Comparison of ENCODE assay signal across 29 cellular contexts in genomic region chr5:72506150-72506549, GRCh38. TPM values are rescaled to one million over a fixed set of nuclear protein-coding genes. Genes with fewer than 3 reads are reported as not detected.
DNase-seq lines count a peak whose midpoint lies in the region; ATAC-seq and TF ChIP-seq lines count a peak whose summit lies in the region.
"Had no signal": no experiment of that assay in that cellular context is flagged by ENCODE, and none has a peak within 500 bp of the region (broad histone marks: within the 10 kb centered on the region; RNA-seq: fewer than 3 reads in every experiment).

No MANE protein-coding gene starts in this region.

- no peaks in the 10 kb centered on the region for H3K4me1 ChIP-seq in colonic mucosa
- peaks cover 2 to 45% of the 10 kb centered on the region in 2 donors for H3K4me1 ChIP-seq in muscle layer of duodenum (ENCODE audit: control insufficient read depth in 1 of 2, insufficient read depth in 2 of 2, low read length in 2 of 2)
- H3K4me1 ChIP-seq in suprapubic skin: peaks cover 27% of the 10 kb centered on the region

- TF ChIP-seq CTCF in colonic mucosa (IDR thresholded peaks at IDR 0.05) (no peak), dorsolateral prefrontal cortex (IDR thresholded peaks at IDR 0.05 in 54 of 56, conservative IDR thresholded peaks at IDR 0.05 in 2 of 56; ENCODE audit: low read depth in 1 of 56, partially characterized antibody in 56 of 56) (no peak), suprapubic skin (IDR thresholded peaks at IDR 0.05) (no peak), nephron progenitor cell (IDR thresholded peaks at IDR 0.05) (no peak)

- H3K4me3 ChIP-seq in colonic mucosa: no peak overlapping the region
- peak overlapping the region in 30 of 59 donors; percentile 1 to 44 (median 12) for H3K4me3 ChIP-seq in dorsolateral prefrontal cortex
- peak overlapping the region; percentile 19 to 26 for H3K4me3 ChIP-seq in muscle layer of duodenum (ENCODE audit: low read depth in 1 of 2, low read length in 2 of 2)
- peak overlapping the region; percentile 27 for H3K4me3 ChIP-seq in suprapubic skin
- H3K4me3 ChIP-seq: PC-9 had no signal

- H3K9ac ChIP-seq in colonic mucosa (ENCODE audit: low read depth in 2 of 2, low read length in 2 of 2): no peak overlapping the region

- DNase-seq in colonic mucosa (no peak), dorsolateral prefrontal cortex (no peak), suprapubic skin (ENCODE audit: low spot score in 2 of 2) (no peak), nephron progenitor cell (no peak), HEK293T (ENCODE audit: extremely low spot score) (no peak)
- DNase-seq in effector memory CD8-positive, alpha-beta T cell: no peak
- DNase-seq: activated CD4-positive, alpha-beta T cell treated with anti-CD3 and anti-CD28 coated beads, Interleukin-2, amount 10 ng/mL, durations not matched to agents 7 days and 5 days; activated naive CD4-positive, alpha-beta T cell; activated T-cell treated with anti-CD3 and anti-CD28 coated beads, Interleukin-2, amount 50 U/mL, for 4 hours; Calu3; effector CD8-positive, alpha-beta T cell; foreskin keratinocyte; hypothalamus; immature natural killer cell; NCI-H2029; NCI-H524 treated with DMSO at 0.1 percent for 48 hours; PC-9; posterior cingulate gyrus; SHP77 treated with DMSO at 0.1 percent for 48 hours; stimulated activated CD8-positive, alpha-beta memory T cell treated with anti-CD3 and anti-CD28 coated beads, Interleukin-4, amount 100 ng/mL, for 48 hours; stimulated activated naive CD8-positive, alpha-beta T cell treated with anti-CD3 and anti-CD28 coated beads, Interleukin-15, amount 100 ng/mL, for 72 hours had no signal

- POLR2A ChIA-PET in HEK293T (lab: Yijun Ruan, JAX): no interaction called here

- CTCF ChIA-PET in HEK293T (lab: Yijun Ruan, JAX): no interaction called here

- no peak for TF ChIP-seq EP300 in suprapubic skin (IDR thresholded peaks at IDR 0.05)

- H3K4me3 Mint-ChIP-seq in nephron progenitor cell: no peak overlapping the region
- no peak overlapping the region for H3K4me3 Mint-ChIP-seq in effector memory CD8-positive, alpha-beta T cell
- H3K4me3 Mint-ChIP-seq: activated CD4-positive, alpha-beta T cell treated with anti-CD3 and anti-CD28 coated beads, Interleukin-2, amount 10 ng/mL, durations not matched to agents 7 days and 5 days; activated T-cell treated with anti-CD3 and anti-CD28 coated beads, Interleukin-2, amount 50 U/mL, for 4 hours; immature natural killer cell; neural crest cell; stimulated activated naive CD8-positive, alpha-beta T cell treated with anti-CD3 and anti-CD28 coated beads, Interleukin-15, amount 100 ng/mL, for 72 hours had no signal

- intact Hi-C loops in colonic mucosa (cut with DNase I) (no loop called here), dorsolateral prefrontal cortex (cut with DNase I) (no loop called here)

- no peak overlapping the region for H3K27ac Mint-ChIP-seq in nephron progenitor cell
- H3K27ac Mint-ChIP-seq in effector memory CD8-positive, alpha-beta T cell: no peak overlapping the region
- H3K27ac Mint-ChIP-seq: immature natural killer cell; stimulated activated naive CD8-positive, alpha-beta T cell treated with anti-CD3 and anti-CD28 coated beads, Interleukin-15, amount 100 ng/mL, for 72 hours had no signal

- H3K9me3 ChIP-seq in colonic mucosa (no peaks in the 10 kb centered on the region), muscle layer of duodenum (ENCODE audit: control insufficient read depth in 1 of 2, low read length in 2 of 2) (no peaks in the 10 kb centered on the region), suprapubic skin (no peaks in the 10 kb centered on the region)
- H3K9me3 ChIP-seq: tibial nerve had no signal

- H3K27me3 ChIP-seq in colonic mucosa (no peaks in the 10 kb centered on the region), dorsolateral prefrontal cortex (no peaks in the 10 kb centered on the region), muscle layer of duodenum (ENCODE audit: low read depth, low read length) (no peaks in the 10 kb centered on the region), suprapubic skin (no peaks in the 10 kb centered on the region)
- H3K27me3 ChIP-seq: foreskin keratinocyte, tibial nerve had no signal

- H3K27ac ChIP-seq in colonic mucosa (peak overlapping the region; percentile 20), dorsolateral prefrontal cortex (peak overlapping the region in 33 of 59 donors; percentile 1 to 68 (median 49)), muscle layer of duodenum (ENCODE audit: low read length) (peak overlapping the region; percentile 11), suprapubic skin (no peak overlapping the region)
- H3K27ac ChIP-seq: foreskin keratinocyte had no signal

- no peak for TF ChIP-seq POLR2A in suprapubic skin (IDR thresholded peaks at IDR 0.05)

- H3K36me3 Mint-ChIP-seq in nephron progenitor cell (ENCODE audit: low read depth): no peaks in the 10 kb centered on the region
- peaks cover 5% of the 10 kb centered on the region for H3K36me3 Mint-ChIP-seq in effector memory CD8-positive, alpha-beta T cell (ENCODE audit: insufficient read depth)
- H3K36me3 Mint-ChIP-seq: CD14-positive monocyte, immature natural killer cell had no signal

- H3K36me3 ChIP-seq in colonic mucosa (no peaks in the 10 kb centered on the region), muscle layer of duodenum (ENCODE audit: control insufficient read depth in 1 of 2, insufficient read depth in 2 of 2, low read length in 2 of 2) (no peaks in the 10 kb centered on the region), suprapubic skin (no peaks in the 10 kb centered on the region)
- H3K36me3 ChIP-seq: tibial nerve had no signal

- peaks cover 42% of the 10 kb centered on the region for H3K4me1 Mint-ChIP-seq in nephron progenitor cell
- no peaks in the 10 kb centered on the region for H3K4me1 Mint-ChIP-seq in effector memory CD8-positive, alpha-beta T cell (ENCODE audit: low read depth in 2 of 2)
- H3K4me1 Mint-ChIP-seq: immature natural killer cell had no signal

- no peak for ATAC-seq in effector memory CD8-positive, alpha-beta T cell (replicated peaks)
- ATAC-seq: activated T-cell treated with anti-CD3 and anti-CD28 coated beads, Interleukin-2, amount 50 U/mL, for 4 hours; foreskin keratinocyte; HCT116; left lobe of liver; stimulated activated naive CD8-positive, alpha-beta T cell treated with anti-CD3 and anti-CD28 coated beads, Interleukin-15, amount 100 ng/mL, for 72 hours had no signal

- H3K27me3 Mint-ChIP-seq in nephron progenitor cell (ENCODE audit: low read depth, poor library complexity): peaks cover 4% of the 10 kb centered on the region
- peaks cover 32 to 62% of the 10 kb centered on the region in 2 donors for H3K27me3 Mint-ChIP-seq in effector memory CD8-positive, alpha-beta T cell

- 79% methylated on average over 7 of the region's 7 CpGs for WGBS in suprapubic skin

- no peaks in the 10 kb centered on the region for H3K9me3 Mint-ChIP-seq in nephron progenitor cell
- no peaks in the 10 kb centered on the region for H3K9me3 Mint-ChIP-seq in effector memory CD8-positive, alpha-beta T cell
- H3K9me3 Mint-ChIP-seq: activated CD4-positive, alpha-beta T cell treated with anti-CD3 and anti-CD28 coated beads, Interleukin-2, amount 10 ng/mL, durations not matched to agents 7 days and 5 days; activated T-cell treated with anti-CD3 and anti-CD28 coated beads, Interleukin-2, amount 50 U/mL, for 4 hours; CD14-positive monocyte; immature natural killer cell; neural crest cell; stimulated activated naive CD8-positive, alpha-beta T cell treated with anti-CD3 and anti-CD28 coated beads, Interleukin-15, amount 100 ng/mL, for 72 hours had no signal

TF ChIP-seq in HEK293T, 16 proteins besides CTCF, POLR2A, EP300 and RAD21:
- no peak for TF ChIP-seq ARNT (IDR thresholded peaks at IDR 0.05)
- TF ChIP-seq SUZ12 (IDR thresholded peaks at IDR 0.05): no peak
- TF ChIP-seq FOXA1 (IDR thresholded peaks at IDR 0.05): no peak
- TF ChIP-seq SP1 (IDR thresholded peaks at IDR 0.05): no peak
- TF ChIP-seq, protein P1, sequence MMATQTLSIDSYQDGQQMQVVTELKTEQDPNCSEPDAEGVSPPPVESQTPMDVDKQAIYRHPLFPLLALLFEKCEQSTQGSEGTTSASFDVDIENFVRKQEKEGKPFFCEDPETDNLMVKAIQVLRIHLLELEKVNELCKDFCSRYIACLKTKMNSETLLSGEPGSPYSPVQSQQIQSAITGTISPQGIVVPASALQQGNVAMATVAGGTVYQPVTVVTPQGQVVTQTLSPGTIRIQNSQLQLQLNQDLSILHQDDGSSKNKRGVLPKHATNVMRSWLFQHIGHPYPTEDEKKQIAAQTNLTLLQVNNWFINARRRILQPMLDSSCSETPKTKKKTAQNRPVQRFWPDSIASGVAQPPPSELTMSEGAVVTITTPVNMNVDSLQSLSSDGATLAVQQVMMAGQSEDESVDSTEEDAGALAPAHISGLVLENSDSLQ (IDR thresholded peaks at IDR 0.05): no peak
- no peak for TF ChIP-seq FOXK2 (IDR thresholded peaks at IDR 0.05)
- no peak for TF ChIP-seq LEF1 (IDR thresholded peaks at IDR 0.05; ENCODE audit: borderline replicate concordance)
- no peak for TF ChIP-seq TARDBP (IDR thresholded peaks at IDR 0.05)
- no peak for TF ChIP-seq HDGF (IDR thresholded peaks at IDR 0.05; ENCODE audit: borderline replicate concordance)
- TF ChIP-seq NFRKB (IDR thresholded peaks at IDR 0.05): no peak
- no peak for TF ChIP-seq ELF4 (IDR thresholded peaks at IDR 0.05)
- no peak for TF ChIP-seq BHLHE40 (IDR thresholded peaks at IDR 0.05; ENCODE audit: borderline replicate concordance)
- no peak for TF ChIP-seq ZNF384 (IDR thresholded peaks at IDR 0.05)

RNA-seq across cellular contexts. Expression of gene ZNF366, which starts 1.1 kb away (rescaled TPM):
- total RNA-seq in colonic mucosa (under 1 TPM; 0.45 to 0.47 TPM), dorsolateral prefrontal cortex (10 to 100 TPM in 1 of 120 experiments, 1 to 10 TPM in 118, under 1 TPM in 1; 0.42 to 10.1 (median 3.9) TPM), suprapubic skin (1 to 10 TPM in 2 of 4 donors, under 1 TPM in 2; 0.38 to 3.8 (median 2.1) TPM)
- total RNA-seq: activated CD4-positive, alpha-beta T cell treated with anti-CD3 and anti-CD28 coated beads, Interleukin-2, amount 10 ng/mL, durations not matched to agents 7 days and 5 days; activated T-cell treated with anti-CD3 and anti-CD28 coated beads, Interleukin-2, amount 50 U/mL, for 4 hours; Calu3; foreskin keratinocyte; HT-29; MCF 10A; neural crest cell had no signal
